Comparison of ENCODE assay signal across 1 cellular context in the genomic region with DNA sequence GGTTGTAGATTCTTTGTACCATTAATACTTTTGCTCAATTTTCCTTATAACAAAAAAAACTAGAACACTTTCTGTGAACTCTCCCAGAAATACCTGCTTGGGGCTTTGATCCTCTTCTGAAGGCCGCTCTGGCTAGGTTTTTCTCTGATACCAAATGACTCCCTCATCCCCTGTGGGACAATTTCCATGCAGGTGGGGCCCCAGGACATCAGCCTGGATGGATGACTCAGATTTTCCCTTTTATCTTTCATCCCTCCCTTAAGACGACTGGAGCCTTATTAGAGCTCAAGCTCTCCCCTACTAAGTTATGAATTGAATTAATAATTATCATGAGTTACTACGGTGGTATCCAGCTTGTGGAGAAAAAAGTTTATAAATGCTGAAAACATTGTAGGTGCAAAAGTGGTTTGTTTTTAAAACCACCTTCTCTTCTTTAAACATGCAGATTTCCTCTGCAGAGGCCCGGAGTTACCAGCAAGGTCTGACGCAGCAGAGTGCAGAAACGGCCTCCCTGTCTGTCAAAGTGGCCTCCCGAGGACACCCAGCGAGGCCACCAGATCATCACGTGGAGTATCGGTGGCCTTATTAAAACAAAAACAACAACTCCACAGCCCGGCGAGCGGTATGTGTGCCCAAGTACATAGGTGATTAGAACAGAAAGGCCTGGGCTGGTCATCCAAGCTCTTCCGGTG.
TF ChIP-seq lines count a peak whose summit lies in the region.

No MANE protein-coding gene starts in this region.

TF ChIP-seq in K562, 482 proteins besides CTCF, POLR2A, EP300 and RAD21 (continued from another document):
- TF ChIP-seq, protein P1, sequence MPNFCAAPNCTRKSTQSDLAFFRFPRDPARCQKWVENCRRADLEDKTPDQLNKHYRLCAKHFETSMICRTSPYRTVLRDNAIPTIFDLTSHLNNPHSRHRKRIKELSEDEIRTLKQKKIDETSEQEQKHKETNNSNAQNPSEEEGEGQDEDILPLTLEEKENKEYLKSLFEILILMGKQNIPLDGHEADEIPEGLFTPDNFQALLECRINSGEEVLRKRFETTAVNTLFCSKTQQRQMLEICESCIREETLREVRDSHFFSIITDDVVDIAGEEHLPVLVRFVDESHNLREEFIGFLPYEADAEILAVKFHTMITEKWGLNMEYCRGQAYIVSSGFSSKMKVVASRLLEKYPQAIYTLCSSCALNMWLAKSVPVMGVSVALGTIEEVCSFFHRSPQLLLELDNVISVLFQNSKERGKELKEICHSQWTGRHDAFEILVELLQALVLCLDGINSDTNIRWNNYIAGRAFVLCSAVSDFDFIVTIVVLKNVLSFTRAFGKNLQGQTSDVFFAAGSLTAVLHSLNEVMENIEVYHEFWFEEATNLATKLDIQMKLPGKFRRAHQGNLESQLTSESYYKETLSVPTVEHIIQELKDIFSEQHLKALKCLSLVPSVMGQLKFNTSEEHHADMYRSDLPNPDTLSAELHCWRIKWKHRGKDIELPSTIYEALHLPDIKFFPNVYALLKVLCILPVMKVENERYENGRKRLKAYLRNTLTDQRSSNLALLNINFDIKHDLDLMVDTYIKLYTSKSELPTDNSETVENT (CRISPR knock-in tag; IDR thresholded peaks at IDR 0.05), result no peak
- TF ChIP-seq, protein P2, sequence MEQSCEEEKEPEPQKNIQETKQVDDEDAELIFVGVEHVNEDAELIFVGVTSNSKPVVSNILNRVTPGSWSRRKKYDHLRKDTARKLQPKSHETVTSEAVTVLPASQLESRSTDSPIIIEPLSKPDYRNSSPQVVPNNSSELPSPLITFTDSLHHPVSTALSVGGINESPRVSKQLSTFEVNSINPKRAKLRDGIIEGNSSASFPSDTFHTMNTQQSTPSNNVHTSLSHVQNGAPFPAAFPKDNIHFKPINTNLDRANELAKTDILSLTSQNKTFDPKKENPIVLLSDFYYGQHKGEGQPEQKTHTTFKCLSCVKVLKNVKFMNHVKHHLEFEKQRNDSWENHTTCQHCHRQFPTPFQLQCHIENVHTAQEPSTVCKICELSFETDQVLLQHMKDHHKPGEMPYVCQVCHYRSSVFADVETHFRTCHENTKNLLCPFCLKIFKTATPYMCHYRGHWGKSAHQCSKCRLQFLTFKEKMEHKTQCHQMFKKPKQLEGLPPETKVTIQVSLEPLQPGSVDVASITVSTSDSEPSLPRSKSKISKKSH (CRISPR knock-in tag; IDR thresholded peaks at IDR 0.05), result no peak
- TF ChIP-seq ZNF134 (CRISPR knock-in tag; conservative IDR thresholded peaks at IDR 0.05) (no peak), GABPA (tag; conservative IDR thresholded peaks at IDR 0.05; ENCODE audit: low read depth) (0 out of 2 replicates have a peak, but pooled peaks have one; percentile 34), KLF1 (tag; IDR thresholded peaks at IDR 0.05) (no peak), HNRNPUL1 (IDR thresholded peaks at IDR 0.05; ENCODE audit: low read length) (no peak), SIX5 (IDR thresholded peaks at IDR 0.05; ENCODE audit: borderline replicate concordance in 1 of 2, insufficient read depth in 1 of 2, low read depth in 1 of 2, low read length in 2 of 2) (no peak), JUN (IDR thresholded peaks at IDR 0.05; ENCODE audit: borderline replicate concordance, low read depth, low read length) (no peak), JUN (CRISPR knock-in tag; IDR thresholded peaks at IDR 0.05; ENCODE audit: borderline replicate concordance) (no peak), ZNF589 (CRISPR knock-in tag; IDR thresholded peaks at IDR 0.05; ENCODE audit: low read depth) (no peak), MYBL2 (IDR thresholded peaks at IDR 0.05; ENCODE audit: low read depth) (no peak), MYBL2 (CRISPR knock-in tag; IDR thresholded peaks at IDR 0.05; ENCODE audit: borderline replicate concordance) (no peak), NRF1 (conservative IDR thresholded peaks at IDR 0.05 in 1 of 2, IDR thresholded peaks at IDR 0.05 in 1 of 2) (no peak), PHB (CRISPR knock-in tag; IDR thresholded peaks at IDR 0.05) (no peak), KLF16 (IDR thresholded peaks at IDR 0.05) (no peak), ZNF785 (CRISPR knock-in tag; IDR thresholded peaks at IDR 0.05) (no peak), IFI16 (CRISPR knock-in tag; IDR thresholded peaks at IDR 0.05) (no peak), STAT5B (CRISPR knock-in tag; IDR thresholded peaks at IDR 0.05) (no peak), ETV6 (IDR thresholded peaks at IDR 0.05; ENCODE audit: borderline replicate concordance in 1 of 2, low read depth in 2 of 2, low read length in 1 of 2) (no peak), ETV6 (CRISPR knock-in tag; IDR thresholded peaks at IDR 0.05; ENCODE audit: borderline replicate concordance) (no peak), ARID1B (IDR thresholded peaks at IDR 0.05) (no peak)
- TF ChIP-seq, protein P3, sequence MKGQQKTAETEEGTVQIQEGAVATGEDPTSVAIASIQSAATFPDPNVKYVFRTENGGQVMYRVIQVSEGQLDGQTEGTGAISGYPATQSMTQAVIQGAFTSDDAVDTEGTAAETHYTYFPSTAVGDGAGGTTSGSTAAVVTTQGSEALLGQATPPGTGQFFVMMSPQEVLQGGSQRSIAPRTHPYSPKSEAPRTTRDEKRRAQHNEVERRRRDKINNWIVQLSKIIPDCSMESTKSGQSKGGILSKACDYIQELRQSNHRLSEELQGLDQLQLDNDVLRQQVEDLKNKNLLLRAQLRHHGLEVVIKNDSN (CRISPR knock-in tag; IDR thresholded peaks at IDR 0.05), result no peak
- TF ChIP-seq, protein P4, sequence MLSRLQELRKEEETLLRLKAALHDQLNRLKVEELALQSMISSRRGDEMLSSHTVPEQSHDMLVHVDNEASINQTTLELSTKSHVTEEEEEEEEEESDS (CRISPR knock-in tag; IDR thresholded peaks at IDR 0.05), result no peak
- TF ChIP-seq, protein P5, sequence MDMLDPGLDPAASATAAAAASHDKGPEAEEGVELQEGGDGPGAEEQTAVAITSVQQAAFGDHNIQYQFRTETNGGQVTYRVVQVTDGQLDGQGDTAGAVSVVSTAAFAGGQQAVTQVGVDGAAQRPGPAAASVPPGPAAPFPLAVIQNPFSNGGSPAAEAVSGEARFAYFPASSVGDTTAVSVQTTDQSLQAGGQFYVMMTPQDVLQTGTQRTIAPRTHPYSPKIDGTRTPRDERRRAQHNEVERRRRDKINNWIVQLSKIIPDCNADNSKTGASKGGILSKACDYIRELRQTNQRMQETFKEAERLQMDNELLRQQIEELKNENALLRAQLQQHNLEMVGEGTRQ (CRISPR knock-in tag; IDR thresholded peaks at IDR 0.05), result peak; percentile 28; the same call in 1 of the 2 replicates
- TF ChIP-seq, protein P6, sequence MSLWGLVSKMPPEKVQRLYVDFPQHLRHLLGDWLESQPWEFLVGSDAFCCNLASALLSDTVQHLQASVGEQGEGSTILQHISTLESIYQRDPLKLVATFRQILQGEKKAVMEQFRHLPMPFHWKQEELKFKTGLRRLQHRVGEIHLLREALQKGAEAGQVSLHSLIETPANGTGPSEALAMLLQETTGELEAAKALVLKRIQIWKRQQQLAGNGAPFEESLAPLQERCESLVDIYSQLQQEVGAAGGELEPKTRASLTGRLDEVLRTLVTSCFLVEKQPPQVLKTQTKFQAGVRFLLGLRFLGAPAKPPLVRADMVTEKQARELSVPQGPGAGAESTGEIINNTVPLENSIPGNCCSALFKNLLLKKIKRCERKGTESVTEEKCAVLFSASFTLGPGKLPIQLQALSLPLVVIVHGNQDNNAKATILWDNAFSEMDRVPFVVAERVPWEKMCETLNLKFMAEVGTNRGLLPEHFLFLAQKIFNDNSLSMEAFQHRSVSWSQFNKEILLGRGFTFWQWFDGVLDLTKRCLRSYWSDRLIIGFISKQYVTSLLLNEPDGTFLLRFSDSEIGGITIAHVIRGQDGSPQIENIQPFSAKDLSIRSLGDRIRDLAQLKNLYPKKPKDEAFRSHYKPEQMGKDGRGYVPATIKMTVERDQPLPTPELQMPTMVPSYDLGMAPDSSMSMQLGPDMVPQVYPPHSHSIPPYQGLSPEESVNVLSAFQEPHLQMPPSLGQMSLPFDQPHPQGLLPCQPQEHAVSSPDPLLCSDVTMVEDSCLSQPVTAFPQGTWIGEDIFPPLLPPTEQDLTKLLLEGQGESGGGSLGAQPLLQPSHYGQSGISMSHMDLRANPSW (CRISPR knock-in tag; IDR thresholded peaks at IDR 0.05), result no peak
- TF ChIP-seq, protein P7, sequence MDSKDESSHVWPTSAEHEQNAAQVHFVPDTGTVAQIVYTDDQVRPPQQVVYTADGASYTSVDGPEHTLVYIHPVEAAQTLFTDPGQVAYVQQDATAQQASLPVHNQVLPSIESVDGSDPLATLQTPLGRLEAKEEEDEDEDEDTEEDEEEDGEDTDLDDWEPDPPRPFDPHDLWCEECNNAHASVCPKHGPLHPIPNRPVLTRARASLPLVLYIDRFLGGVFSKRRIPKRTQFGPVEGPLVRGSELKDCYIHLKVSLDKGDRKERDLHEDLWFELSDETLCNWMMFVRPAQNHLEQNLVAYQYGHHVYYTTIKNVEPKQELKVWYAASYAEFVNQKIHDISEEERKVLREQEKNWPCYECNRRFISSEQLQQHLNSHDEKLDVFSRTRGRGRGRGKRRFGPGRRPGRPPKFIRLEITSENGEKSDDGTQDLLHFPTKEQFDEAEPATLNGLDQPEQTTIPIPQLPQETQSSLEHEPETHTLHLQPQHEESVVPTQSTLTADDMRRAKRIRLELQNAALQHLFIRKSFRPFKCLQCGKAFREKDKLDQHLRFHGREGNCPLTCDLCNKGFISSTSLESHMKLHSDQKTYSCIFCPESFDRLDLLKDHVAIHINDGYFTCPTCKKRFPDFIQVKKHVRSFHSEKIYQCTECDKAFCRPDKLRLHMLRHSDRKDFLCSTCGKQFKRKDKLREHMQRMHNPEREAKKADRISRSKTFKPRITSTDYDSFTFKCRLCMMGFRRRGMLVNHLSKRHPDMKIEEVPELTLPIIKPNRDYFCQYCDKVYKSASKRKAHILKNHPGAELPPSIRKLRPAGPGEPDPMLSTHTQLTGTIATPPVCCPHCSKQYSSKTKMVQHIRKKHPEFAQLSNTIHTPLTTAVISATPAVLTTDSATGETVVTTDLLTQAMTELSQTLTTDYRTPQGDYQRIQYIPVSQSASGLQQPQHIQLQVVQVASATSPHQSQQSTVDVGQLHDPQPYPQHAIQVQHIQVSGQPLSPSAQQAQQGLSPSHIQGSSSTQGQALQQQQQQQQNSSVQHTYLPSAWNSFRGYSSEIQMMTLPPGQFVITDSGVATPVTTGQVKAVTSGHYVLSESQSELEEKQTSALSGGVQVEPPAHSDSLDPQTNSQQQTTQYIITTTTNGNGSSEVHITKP (IDR thresholded peaks at IDR 0.05; ENCODE audit: partially characterized antibody), result no peak
- TF ChIP-seq, protein P8, sequence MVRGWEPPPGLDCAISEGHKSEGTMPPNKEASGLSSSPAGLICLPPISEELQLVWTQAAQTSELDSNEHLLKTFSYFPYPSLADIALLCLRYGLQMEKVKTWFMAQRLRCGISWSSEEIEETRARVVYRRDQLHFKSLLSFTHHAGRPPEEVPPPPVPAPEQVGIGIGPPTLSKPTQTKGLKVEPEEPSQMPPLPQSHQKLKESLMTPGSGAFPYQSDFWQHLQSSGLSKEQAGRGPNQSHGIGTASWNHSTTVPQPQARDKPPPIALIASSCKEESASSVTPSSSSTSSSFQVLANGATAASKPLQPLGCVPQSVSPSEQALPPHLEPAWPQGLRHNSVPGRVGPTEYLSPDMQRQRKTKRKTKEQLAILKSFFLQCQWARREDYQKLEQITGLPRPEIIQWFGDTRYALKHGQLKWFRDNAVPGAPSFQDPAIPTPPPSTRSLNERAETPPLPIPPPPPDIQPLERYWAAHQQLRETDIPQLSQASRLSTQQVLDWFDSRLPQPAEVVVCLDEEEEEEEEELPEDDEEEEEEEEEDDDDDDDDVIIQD (CRISPR knock-in tag; IDR thresholded peaks at IDR 0.05), result no peak
- TF ChIP-seq, protein P9, sequence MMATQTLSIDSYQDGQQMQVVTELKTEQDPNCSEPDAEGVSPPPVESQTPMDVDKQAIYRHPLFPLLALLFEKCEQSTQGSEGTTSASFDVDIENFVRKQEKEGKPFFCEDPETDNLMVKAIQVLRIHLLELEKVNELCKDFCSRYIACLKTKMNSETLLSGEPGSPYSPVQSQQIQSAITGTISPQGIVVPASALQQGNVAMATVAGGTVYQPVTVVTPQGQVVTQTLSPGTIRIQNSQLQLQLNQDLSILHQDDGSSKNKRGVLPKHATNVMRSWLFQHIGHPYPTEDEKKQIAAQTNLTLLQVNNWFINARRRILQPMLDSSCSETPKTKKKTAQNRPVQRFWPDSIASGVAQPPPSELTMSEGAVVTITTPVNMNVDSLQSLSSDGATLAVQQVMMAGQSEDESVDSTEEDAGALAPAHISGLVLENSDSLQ (IDR thresholded peaks at IDR 0.05), result peak; percentile 58
- TF ChIP-seq, protein P10, sequence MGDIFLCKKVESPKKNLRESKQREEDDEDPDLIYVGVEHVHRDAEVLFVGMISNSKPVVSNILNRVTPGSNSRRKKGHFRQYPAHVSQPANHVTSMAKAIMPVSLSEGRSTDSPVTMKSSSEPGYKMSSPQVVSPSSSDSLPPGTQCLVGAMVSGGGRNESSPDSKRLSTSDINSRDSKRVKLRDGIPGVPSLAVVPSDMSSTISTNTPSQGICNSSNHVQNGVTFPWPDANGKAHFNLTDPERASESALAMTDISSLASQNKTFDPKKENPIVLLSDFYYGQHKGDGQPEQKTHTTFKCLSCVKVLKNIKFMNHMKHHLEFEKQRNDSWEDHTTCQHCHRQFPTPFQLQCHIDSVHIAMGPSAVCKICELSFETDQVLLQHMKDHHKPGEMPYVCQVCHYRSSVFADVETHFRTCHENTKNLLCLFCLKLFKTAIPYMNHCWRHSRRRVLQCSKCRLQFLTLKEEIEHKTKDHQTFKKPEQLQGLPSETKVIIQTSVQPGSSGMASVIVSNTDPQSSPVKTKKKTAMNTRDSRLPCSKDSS (IDR thresholded peaks at IDR 0.05; ENCODE audit: low read depth, partially characterized antibody), result no peak
